12 cellular contexts compared by ENCODE assay signal in genomic region chr7:133139350-133139749, GRCh38. TPM values are rescaled to one million over a fixed set of nuclear protein-coding genes. Genes with fewer than 3 reads are reported as not detected.
DNase-seq lines count a peak whose midpoint lies in the region; ATAC-seq and TF ChIP-seq lines count a peak whose summit lies in the region.
"Had no signal": no experiment of that assay in that cellular context is flagged by ENCODE, and none has a peak within 500 bp of the region (broad histone marks: within the 10 kb centered on the region; RNA-seq: fewer than 3 reads in every experiment).

No MANE protein-coding gene starts in this region.

- no peaks in the 10 kb centered on the region for H3K4me1 Mint-ChIP-seq in MCF 10A (ENCODE audit: insufficient read depth, unreplicated experiment)
- H3K4me1 Mint-ChIP-seq: activated naive CD8-positive, alpha-beta T cell treated with anti-CD3 and anti-CD28 coated beads for 36 hours; CD4-positive, alpha-beta memory T cell; stimulated activated effector memory CD8-positive, alpha-beta T cell treated with anti-CD3 and anti-CD28 coated beads, Interleukin-12 subunit alpha, Interleukin-12 subunit beta, amount 100 ng/mL, for 72 hours had no signal

- POLR2A ChIA-PET in MCF 10A (lab: Yijun Ruan, JAX): interaction anchor here (0.7 kb wide), 1 partner anchor 57 kb away, joined by 3 read pairs; the partner anchor contains the start of gene CHCHD3

- ATAC-seq in GM18502 (IDR thresholded peaks at IDR 0.05; ENCODE audit: poor library complexity, unreplicated experiment) (no peak), HG02870 (IDR thresholded peaks at IDR 0.05; ENCODE audit: unreplicated experiment) (no peak)
- ATAC-seq: stimulated activated effector memory CD8-positive, alpha-beta T cell treated with anti-CD3 and anti-CD28 coated beads, Interleukin-12 subunit alpha, Interleukin-12 subunit beta, amount 100 ng/mL, for 72 hours had no signal

- H3K27me3 ChIP-seq in breast epithelium: peaks cover 0 to 6% of the 10 kb centered on the region in 2 donors

- no peak overlapping the region for H3K27ac Mint-ChIP-seq in MCF 10A (ENCODE audit: low read depth, unreplicated experiment)
- H3K27ac Mint-ChIP-seq: activated naive CD8-positive, alpha-beta T cell treated with anti-CD3 and anti-CD28 coated beads for 36 hours; stimulated activated effector memory CD8-positive, alpha-beta T cell treated with anti-CD3 and anti-CD28 coated beads, Interleukin-12 subunit alpha, Interleukin-12 subunit beta, amount 100 ng/mL, for 72 hours had no signal

- intact Hi-C loops in MCF 10A (cut with micrococcal nuclease): no loop called here
- intact Hi-C loops in breast epithelium (cut with DNase I; ENCODE audit: low total_unique reads): no loop called here

- no peak overlapping the region for H3K4me3 Mint-ChIP-seq in MCF 10A (ENCODE audit: unreplicated experiment)
- H3K4me3 Mint-ChIP-seq: activated naive CD8-positive, alpha-beta T cell treated with anti-CD3 and anti-CD28 coated beads for 36 hours; CD4-positive, alpha-beta memory T cell; stimulated activated effector memory CD8-positive, alpha-beta T cell treated with anti-CD3 and anti-CD28 coated beads, Interleukin-12 subunit alpha, Interleukin-12 subunit beta, amount 100 ng/mL, for 72 hours had no signal

- peaks cover 80% of the 10 kb centered on the region for H3K27me3 Mint-ChIP-seq in MCF 10A (ENCODE audit: insufficient read depth, unreplicated experiment)

- no peaks in the 10 kb centered on the region for H3K9me3 Mint-ChIP-seq in MCF 10A (ENCODE audit: unreplicated experiment)
- H3K9me3 Mint-ChIP-seq: activated naive CD8-positive, alpha-beta T cell treated with anti-CD3 and anti-CD28 coated beads for 36 hours; stimulated activated effector memory CD8-positive, alpha-beta T cell treated with anti-CD3 and anti-CD28 coated beads, Interleukin-12 subunit alpha, Interleukin-12 subunit beta, amount 100 ng/mL, for 72 hours had no signal

- H3K36me3 Mint-ChIP-seq in MCF 10A (ENCODE audit: insufficient read depth, unreplicated experiment): no peaks in the 10 kb centered on the region
- H3K36me3 Mint-ChIP-seq: activated naive CD8-positive, alpha-beta T cell treated with anti-CD3 and anti-CD28 coated beads for 36 hours; CD4-positive, alpha-beta memory T cell; stimulated activated effector memory CD8-positive, alpha-beta T cell treated with anti-CD3 and anti-CD28 coated beads, Interleukin-12 subunit alpha, Interleukin-12 subunit beta, amount 100 ng/mL, for 72 hours had no signal

- H3K4me3 ChIP-seq in breast epithelium: no peak overlapping the region
- H3K4me3 ChIP-seq in fibroblast of the aortic adventitia (ENCODE audit: low read depth, low read length): no peak overlapping the region
- H3K4me3 ChIP-seq: SK-N-MC had no signal

- CTCF ChIA-PET in MCF 10A (lab: Yijun Ruan, JAX): no interaction called here

- DNase-seq in MCF 10A (ENCODE audit: unreplicated experiment) (peak; percentile 60), breast epithelium (ENCODE audit: low spot score in 2 of 2) (no peak), fibroblast of the aortic adventitia (ENCODE audit: low read depth) (peak; percentile 50), stromal cell of bone marrow (ENCODE audit: low read depth) (peak; percentile 11), ureter (ENCODE audit: low spot score) (no peak)
- DNase-seq: activated naive CD8-positive, alpha-beta T cell treated with anti-CD3 and anti-CD28 coated beads for 36 hours; CD4-positive, alpha-beta memory T cell had no signal

- H3K4me1 ChIP-seq in breast epithelium: no peaks in the 10 kb centered on the region

- no peak overlapping the region for H3K27ac ChIP-seq in breast epithelium
- H3K27ac ChIP-seq: SK-N-MC had no signal

- no peaks in the 10 kb centered on the region for H3K36me3 ChIP-seq in breast epithelium

- no TSS peak for BruUV-seq in MCF 10A (replicated peaks; lab: Mats Ljungman, UMichigan)

- H3K9me3 ChIP-seq in breast epithelium: no peaks in the 10 kb centered on the region

- no peak for TF ChIP-seq POLR2A in breast epithelium (IDR thresholded peaks at IDR 0.05)

- no peak for TF ChIP-seq CTCF in MCF 10A (IDR thresholded peaks at IDR 0.05; ENCODE audit: unreplicated experiment)
- TF ChIP-seq CTCF in breast epithelium (IDR thresholded peaks at IDR 0.05): no peak
- TF ChIP-seq CTCF in fibroblast of the aortic adventitia (IDR thresholded peaks at IDR 0.05; ENCODE audit: insufficient read depth, low read length): peak; percentile 37

TF ChIP-seq in PFSK-1, 5 proteins besides CTCF, POLR2A, EP300 and RAD21:
- TF ChIP-seq TAF1 (IDR thresholded peaks at IDR 0.05; ENCODE audit: borderline replicate concordance, insufficient read depth, low read length): no peak
- no peak for TF ChIP-seq SIN3A (IDR thresholded peaks at IDR 0.05; ENCODE audit: borderline replicate concordance, insufficient read depth, low read length)
- TF ChIP-seq POLR2AphosphoS5 (IDR thresholded peaks at IDR 0.05; ENCODE audit: low read depth, low read length): no peak
- peak; percentile 89 to 95 for TF ChIP-seq REST (IDR thresholded peaks at IDR 0.05; ENCODE audit: insufficient read depth in 1 of 2, low read depth in 2 of 2, low read length in 2 of 2)
TF ChIP-seq in PFSK-1: peak in this region for 1.

RNA-seq across cellular contexts. Expression of gene CHCHD3, which starts 57.5 kb away (rescaled TPM):
- 102 and 126 TPM in 2 replicates for total RNA-seq in MCF 10A (2022)
- 10 to 100 TPM; 52.1 to 59.4 (median 53.1) TPM for total RNA-seq in breast epithelium
- polyA plus RNA-seq in PFSK-1 (2012; ENCODE audit: insufficient read length, low read depth): 90.7 TPM
- total RNA-seq in fibroblast of the aortic adventitia (ENCODE audit: low replicate concordance): 96.1 and 99.7 TPM in 2 replicates
- total RNA-seq in ureter: 48.9 TPM

Comparison
In these comparisons a context has a peak if more than half of its experiments do, and no peak if none do; other contexts are left out.
1. DNase-seq: peak in MCF 10A (single experiment), fibroblast of the aortic adventitia (single experiment) and stromal cell of bone marrow (single experiment); none in breast epithelium (0 of 2) and ureter (single experiment).